In genomic region chr1:232170909-232171308, GRCh38 we compare ENCODE assay signal across 14 cellular contexts.
"Had no signal": no experiment of that assay in that cellular context is flagged by ENCODE, and none has a peak within 500 bp of the region (broad histone marks: within the 10 kb centered on the region; RNA-seq: fewer than 3 reads in every experiment).

No MANE protein-coding gene starts in this region.

- H3K27ac Mint-ChIP-seq: activated CD8-positive, alpha-beta memory T cell treated with anti-CD3 and anti-CD28 coated beads, Interleukin-2, amount 10 ng/mL, durations not matched to agents 7 days and 5 days; activated naive CD8-positive, alpha-beta T cell; naive B cell; stimulated activated effector memory CD8-positive, alpha-beta T cell treated with anti-CD3 and anti-CD28 coated beads, Interleukin-12 subunit alpha, Interleukin-12 subunit beta, amount 100 ng/mL, for 72 hours; T-helper 2 cell treated with Interferon-gamma antibody and Interleukin-4, amounts not matched to agents 5 μg/mL and 100 μg/mL, for 36 hours had no signal

- H3K79me2 ChIP-seq: hepatocyte had no signal

- H3K36me3 ChIP-seq: right atrium auricular region, thyroid gland had no signal

- H3K4me3 ChIP-seq: hepatocyte, right atrium auricular region, thyroid gland had no signal

- H3K4me2 ChIP-seq: hepatocyte had no signal

- H3K27ac ChIP-seq: hepatocyte, right atrium auricular region, thyroid gland had no signal

- H3K27me3 ChIP-seq: hepatocyte, right atrium auricular region, thyroid gland had no signal

- H3K9me3 Mint-ChIP-seq: stimulated activated effector memory CD8-positive, alpha-beta T cell treated with anti-CD3 and anti-CD28 coated beads, Interleukin-12 subunit alpha, Interleukin-12 subunit beta, amount 100 ng/mL, for 72 hours; T-helper 2 cell treated with Interferon-gamma antibody and Interleukin-4, amounts not matched to agents 5 μg/mL and 100 μg/mL, for 36 hours had no signal

- H3K4me3 Mint-ChIP-seq: activated CD8-positive, alpha-beta memory T cell treated with anti-CD3 and anti-CD28 coated beads, Interleukin-2, amount 10 ng/mL, durations not matched to agents 7 days and 5 days; activated naive CD8-positive, alpha-beta T cell; activated T-cell treated with anti-CD3 and anti-CD28 coated beads, Interleukin-2, amount 50 U/mL, for 4 hours; naive B cell; stimulated activated effector memory CD8-positive, alpha-beta T cell treated with anti-CD3 and anti-CD28 coated beads, Interleukin-12 subunit alpha, Interleukin-12 subunit beta, amount 100 ng/mL, for 72 hours; T-helper 2 cell treated with Interferon-gamma antibody and Interleukin-4, amounts not matched to agents 5 μg/mL and 100 μg/mL, for 36 hours had no signal

- FAIRE-seq: colon, urothelium cell line had no signal

- H3K36me3 Mint-ChIP-seq: activated CD8-positive, alpha-beta memory T cell treated with anti-CD3 and anti-CD28 coated beads, Interleukin-2, amount 10 ng/mL, durations not matched to agents 7 days and 5 days; activated naive CD8-positive, alpha-beta T cell; naive B cell; stimulated activated effector memory CD8-positive, alpha-beta T cell treated with anti-CD3 and anti-CD28 coated beads, Interleukin-12 subunit alpha, Interleukin-12 subunit beta, amount 100 ng/mL, for 72 hours had no signal

- H3K9me3 ChIP-seq: right atrium auricular region, thyroid gland had no signal

- H3K4me1 ChIP-seq: thyroid gland had no signal

- H3K27me3 Mint-ChIP-seq: activated CD8-positive, alpha-beta memory T cell treated with anti-CD3 and anti-CD28 coated beads, Interleukin-2, amount 10 ng/mL, durations not matched to agents 7 days and 5 days had no signal

- DNase-seq: activated CD4-positive, alpha-beta T cell treated with anti-CD3 and anti-CD28 coated beads, Interleukin-2, amount 50 U/mL, for 4 hours; activated CD4-positive, CD25-positive, alpha-beta regulatory T cell treated with anti-CD3 and anti-CD28 coated beads, Interleukin-2, amount 50 U/mL, for 72 hours; activated CD8-positive, alpha-beta memory T cell treated with anti-CD3 and anti-CD28 coated beads, Interleukin-2, amount 10 ng/mL, durations not matched to agents 7 days and 5 days; activated effector memory CD4-positive, alpha-beta T cell treated with anti-CD3 and anti-CD28 coated beads, Interleukin-2, amount 50 U/mL, for 16 hours; activated T-cell treated with anti-CD3 and anti-CD28 coated beads, Interleukin-2, amount 50 U/mL, for 4 hours; naive B cell; thyroid gland had no signal

- ATAC-seq: activated CD8-positive, alpha-beta memory T cell treated with anti-CD3 and anti-CD28 coated beads, Interleukin-2, amount 10 ng/mL, durations not matched to agents 7 days and 5 days; activated T-cell treated with anti-CD3 and anti-CD28 coated beads, Interleukin-2, amount 50 U/mL, for 4 hours; stimulated activated effector memory CD8-positive, alpha-beta T cell treated with anti-CD3 and anti-CD28 coated beads, Interleukin-12 subunit alpha, Interleukin-12 subunit beta, amount 100 ng/mL, for 72 hours had no signal

- H2AFZ ChIP-seq: hepatocyte had no signal
